Comparison of ENCODE assay signal across 28 cellular contexts in the genomic region with DNA sequence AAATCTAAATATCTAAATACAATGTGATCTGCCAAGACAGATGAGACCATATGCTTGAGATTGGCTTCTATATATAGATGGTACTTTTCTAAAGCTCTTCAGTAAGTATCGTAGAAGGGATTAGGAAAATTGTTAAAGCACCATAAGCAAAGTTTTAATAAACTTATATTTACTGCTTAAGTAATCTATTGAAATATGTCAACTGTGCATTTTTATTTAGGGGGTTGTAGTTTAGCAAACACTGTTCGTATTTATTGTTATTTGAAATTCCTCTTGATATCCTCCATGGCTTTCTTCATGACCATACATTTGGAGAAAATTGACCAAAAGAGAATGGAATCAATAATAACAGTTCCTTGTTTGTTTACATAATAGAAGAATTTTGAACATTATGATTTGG.
"Had no signal": no experiment of that assay in that cellular context is flagged by ENCODE, and none has a peak within 500 bp of the region (broad histone marks: within the 10 kb centered on the region; RNA-seq: fewer than 3 reads in every experiment).

No MANE protein-coding gene starts in this region.

- DNase-seq: activated B cell treated with CpG ODN at 0.5 μM for 24 hours; activated CD4-positive, alpha-beta memory T cell treated with anti-CD3 and anti-CD28 coated beads, Interleukin-2, amount 10 ng/mL, durations not matched to agents 7 days and 5 days; activated CD4-positive, alpha-beta T cell treated with anti-CD3 and anti-CD28 coated beads for 48 hours; activated CD4-positive, alpha-beta T cell treated with anti-CD3 and anti-CD28 coated beads, Interleukin-2, amount 10 ng/mL, durations not matched to agents 7 days and 5 days; activated CD4-positive, alpha-beta T cell treated with anti-CD3 and anti-CD28 coated beads, Interleukin-2, amount 50 U/mL, for 48 hours; activated CD4-positive, CD25-positive, alpha-beta regulatory T cell treated with anti-CD3 and anti-CD28 coated beads, Interleukin-2, amount 50 U/mL, for 72 hours; activated CD8-positive, alpha-beta memory T cell treated with anti-CD3 and anti-CD28 coated beads for 24 hours; activated CD8-positive, alpha-beta memory T cell treated with anti-CD3 and anti-CD28 coated beads, Interleukin-2, amount 10 ng/mL, durations not matched to agents 7 days and 5 days; activated CD8-positive, alpha-beta memory T cell treated with anti-CD3 and anti-CD28 coated beads, Interleukin-2, amount 50 U/mL, for 48 hours; activated CD8-positive, alpha-beta T cell treated with anti-CD3 and anti-CD28 coated beads, Interleukin-2, amount 10 ng/mL, durations not matched to agents 7 days and 5 days; activated effector memory CD4-positive, alpha-beta T cell treated with Interleukin-2 at 50 U/mL for 16 hours; activated gamma-delta T cell; activated naive CD4-positive, alpha-beta T cell treated with anti-CD3 and anti-CD28 coated beads, Interleukin-2, amount 10 ng/mL, durations not matched to agents 7 days and 5 days; activated naive CD4-positive, alpha-beta T cell treated with Interleukin-2 at 50 U/mL for 16 hours; activated naive CD8-positive, alpha-beta T cell treated with anti-CD3 and anti-CD28 coated beads, Interleukin-2, amount 10 ng/mL, durations not matched to agents 7 days and 5 days; activated naive CD8-positive, alpha-beta T cell treated with anti-CD3 and anti-CD28 coated beads, Interleukin-2, amount 50 U/mL, for 24 hours; activated T-cell treated with anti-CD3 and anti-CD28 coated beads, Interleukin-2, amount 50 U/mL, for 24 hours; activated T-cell treated with anti-CD3 and anti-CD28 coated beads, Interleukin-2, amount 50 U/mL, for 48 hours; amygdala; anterior cingulate cortex; central memory CD4-positive, alpha-beta T cell; T-helper 2 cell; T-helper 9 cell had no signal

- H3K9me3 ChIP-seq: ascending aorta had no signal

- H3K27me3 ChIP-seq: ascending aorta had no signal

- H3K4me1 ChIP-seq: ascending aorta had no signal

- H3K4me3 ChIP-seq: ascending aorta had no signal

- ATAC-seq: activated CD8-positive, alpha-beta memory T cell treated with anti-CD3 and anti-CD28 coated beads, Interleukin-2, amount 10 ng/mL, durations not matched to agents 7 days and 5 days; activated CD8-positive, alpha-beta T cell treated with anti-CD3 and anti-CD28 coated beads, Interleukin-2, amount 10 ng/mL, durations not matched to agents 7 days and 5 days; activated naive CD8-positive, alpha-beta T cell treated with anti-CD3 and anti-CD28 coated beads, Interleukin-2, amount 50 U/mL, for 24 hours had no signal

- H3K27ac ChIP-seq: ascending aorta, VCaP had no signal

- FAIRE-seq: bronchial epithelial cell, colon, TTC549 had no signal
